In genomic region chr9:127711226-127711701, GRCh38 we compare ENCODE assay signal across 15 cellular contexts. TPM values are rescaled to one million over a fixed set of nuclear protein-coding genes. Genes with fewer than 3 reads are reported as not detected.
A peak's percentile ranks its signal among the peaks of the same experiment; 100 is the strongest.
DNase-seq lines count a peak whose midpoint lies in the region; ATAC-seq, FAIRE-seq and TF ChIP-seq lines count a peak whose summit lies in the region.
"Had no signal": no experiment of that assay in that cellular context is flagged by ENCODE, and none has a peak within 500 bp of the region (broad histone marks: within the 10 kb centered on the region; RNA-seq: fewer than 3 reads in every experiment).

No MANE protein-coding gene starts in this region.

- no peak for ATAC-seq in activated CD8-positive, alpha-beta T cell treated with anti-CD3 and anti-CD28 coated beads for 36 hours
- ATAC-seq: gastrocnemius medialis had no signal

- H3K4me3 Mint-ChIP-seq in activated CD4-positive, alpha-beta T cell treated with anti-CD3 and anti-CD28 coated beads, Interleukin-2, amount 10 ng/mL, durations not matched to agents 24 days and 14 days: no peak overlapping the region
- H3K4me3 Mint-ChIP-seq in activated CD8-positive, alpha-beta T cell treated with anti-CD3 and anti-CD28 coated beads for 36 hours: no peak overlapping the region
- peak overlapping the region; percentile 55 for H3K4me3 Mint-ChIP-seq in neural progenitor cell

- H3K79me2 ChIP-seq in neural progenitor cell (ENCODE audit: low read depth): no peaks in the 10 kb centered on the region

- H3K27ac Mint-ChIP-seq in activated CD4-positive, alpha-beta T cell treated with anti-CD3 and anti-CD28 coated beads, Interleukin-2, amount 10 ng/mL, durations not matched to agents 24 days and 14 days: no peak overlapping the region
- H3K27ac Mint-ChIP-seq in activated CD8-positive, alpha-beta T cell treated with anti-CD3 and anti-CD28 coated beads for 36 hours: no peak overlapping the region
- H3K27ac Mint-ChIP-seq in neural progenitor cell: peak overlapping the region; percentile 66

- no peaks in the 10 kb centered on the region for H3K36me3 ChIP-seq in neural progenitor cell
- H3K36me3 ChIP-seq: gastrocnemius medialis, ovary had no signal

- no peaks in the 10 kb centered on the region for H3K9me3 ChIP-seq in neural progenitor cell (ENCODE audit: low read depth)
- H3K9me3 ChIP-seq: gastrocnemius medialis, ovary had no signal

- peaks cover 13% of the 10 kb centered on the region for H3K4me1 ChIP-seq in neural progenitor cell

- no peak for TF ChIP-seq CTCF in activated CD8-positive, alpha-beta T cell treated with anti-CD3 and anti-CD28 coated beads for 36 hours (IDR thresholded peaks at IDR 0.05)
- TF ChIP-seq CTCF in neural progenitor cell (IDR thresholded peaks at IDR 0.05): no peak

- no peaks in the 10 kb centered on the region for H3K9me3 Mint-ChIP-seq in activated CD4-positive, alpha-beta T cell treated with anti-CD3 and anti-CD28 coated beads, Interleukin-2, amount 10 ng/mL, durations not matched to agents 24 days and 14 days
- peaks cover 2% of the 10 kb centered on the region for H3K9me3 Mint-ChIP-seq in activated CD8-positive, alpha-beta T cell treated with anti-CD3 and anti-CD28 coated beads for 36 hours
- peaks cover 3% of the 10 kb centered on the region for H3K9me3 Mint-ChIP-seq in neural progenitor cell

- H2AFZ ChIP-seq in neural progenitor cell (replicated peaks): no peak overlapping the region

- no peaks in the 10 kb centered on the region for H3F3A ChIP-seq in neural progenitor cell (ENCODE audit: low read depth)

- H3K27ac ChIP-seq in neural progenitor cell: no peak overlapping the region
- H3K27ac ChIP-seq: gastrocnemius medialis, ovary had no signal

- no peak for FAIRE-seq in RCC 7860 (lab: Jason Lieb, UNC)
- FAIRE-seq: endothelial cell of umbilical vein had no signal

- H3K4me1 Mint-ChIP-seq in activated CD4-positive, alpha-beta T cell treated with anti-CD3 and anti-CD28 coated beads, Interleukin-2, amount 10 ng/mL, durations not matched to agents 24 days and 14 days: peaks cover 29% of the 10 kb centered on the region
- peaks cover 32% of the 10 kb centered on the region for H3K4me1 Mint-ChIP-seq in activated CD8-positive, alpha-beta T cell treated with anti-CD3 and anti-CD28 coated beads for 36 hours (ENCODE audit: low read depth)
- H3K4me1 Mint-ChIP-seq in neural progenitor cell: peaks cover 27% of the 10 kb centered on the region

- CTCF ChIA-PET in activated CD8-positive, alpha-beta T cell treated with anti-CD3 and anti-CD28 coated beads for 36 hours (lab: Charles Lee): interaction anchor here (1.3 kb wide), 1 partner anchor 23 kb away, joined by 4 read pairs; no protein-coding TSS in a partner anchor

- H3K4me2 ChIP-seq in neural progenitor cell: no peak overlapping the region

- H3K27me3 Mint-ChIP-seq in activated CD4-positive, alpha-beta T cell treated with anti-CD3 and anti-CD28 coated beads, Interleukin-2, amount 10 ng/mL, durations not matched to agents 24 days and 14 days: peaks cover 2% of the 10 kb centered on the region
- no peaks in the 10 kb centered on the region for H3K27me3 Mint-ChIP-seq in activated CD8-positive, alpha-beta T cell treated with anti-CD3 and anti-CD28 coated beads for 36 hours
- H3K27me3 Mint-ChIP-seq in neural progenitor cell (ENCODE audit: insufficient read depth, low read depth): peaks cover 6% of the 10 kb centered on the region

- H4K20me1 ChIP-seq in neural progenitor cell (ENCODE audit: low read depth): no peaks in the 10 kb centered on the region

- H3K9ac ChIP-seq in neural progenitor cell: no peak overlapping the region

- DNase-seq in activated CD4-positive, alpha-beta T cell treated with anti-CD3 and anti-CD28 coated beads, Interleukin-2, amount 10 ng/mL, durations not matched to agents 24 days and 14 days: peak; percentile 74
- DNase-seq in activated CD4-positive, alpha-beta T cell treated with anti-CD3 and anti-CD28 coated beads for 4 hours: no peak
- DNase-seq in KG1 (lab: John Stamatoyannopoulos, UW) (peak; percentile 18), neural progenitor cell (ENCODE audit: low spot score) (no peak), medulla oblongata (ENCODE audit: extremely low spot score) (no peak), RCC 7860 (ENCODE audit: low spot score) (no peak)
- peak; percentile 34 for DNase-seq in activated CD8-positive, alpha-beta T cell treated with anti-CD3 and anti-CD28 coated beads for 36 hours
- no peak for DNase-seq in stimulated activated CD4-positive, alpha-beta T cell treated with anti-CD3 and anti-CD28 coated beads, Interleukin-12 subunit alpha, Interleukin-12 subunit beta, amount 100 ng/mL, for 4 hours
- DNase-seq: gastrocnemius medialis, GOT3, IMR-90, NCI-H1436 treated with DMSO at 0.1 percent for 48 hours, NCI-H748 treated with DMSO at 0.1 percent for 48 hours had no signal

- H3K36me3 Mint-ChIP-seq in activated CD4-positive, alpha-beta T cell treated with anti-CD3 and anti-CD28 coated beads, Interleukin-2, amount 10 ng/mL, durations not matched to agents 24 days and 14 days (ENCODE audit: low read depth): peaks cover 2% of the 10 kb centered on the region
- H3K36me3 Mint-ChIP-seq in activated CD8-positive, alpha-beta T cell treated with anti-CD3 and anti-CD28 coated beads for 36 hours (ENCODE audit: low read depth): peaks cover 2% of the 10 kb centered on the region
- no peaks in the 10 kb centered on the region for H3K36me3 Mint-ChIP-seq in neural progenitor cell

- H3K4me3 ChIP-seq in neural progenitor cell: no peak overlapping the region
- H3K4me3 ChIP-seq: gastrocnemius medialis, ovary had no signal

- peaks cover 15% of the 10 kb centered on the region for H3K27me3 ChIP-seq in neural progenitor cell
- H3K27me3 ChIP-seq: gastrocnemius medialis, ovary had no signal

- intact Hi-C loops in activated CD4-positive, alpha-beta T cell treated with anti-CD3 and anti-CD28 coated beads, Interleukin-2, amount 10 ng/mL, durations not matched to agents 24 days and 14 days (cut with micrococcal nuclease): no loop called here
- intact Hi-C loops in activated CD8-positive, alpha-beta T cell treated with anti-CD3 and anti-CD28 coated beads for 36 hours (cut with micrococcal nuclease): no loop called here

- POLR2A ChIA-PET in activated CD8-positive, alpha-beta T cell treated with anti-CD3 and anti-CD28 coated beads for 36 hours (lab: Charles Lee): interaction anchor here (0.6 to 1.6 kb wide), 5 partner anchors 10 to 288 kb away, joined by 3 to 7 read pairs (median 3); no protein-coding TSS in a partner anchor

RNA-seq across cellular contexts. Expression of gene PTRH1, which starts 4.2 kb away (rescaled TPM):
- total RNA-seq in activated CD4-positive, alpha-beta T cell treated with anti-CD3 and anti-CD28 coated beads, Interleukin-2, amount 10 ng/mL, durations not matched to agents 24 days and 14 days: 22.8 TPM in 2 replicates
- total RNA-seq in activated CD8-positive, alpha-beta T cell treated with anti-CD3 and anti-CD28 coated beads for 36 hours: 10 to 100 TPM; 15.9 to 16.0 TPM
- 1.3 and 5.4 TPM in 2 replicates for total RNA-seq in neural progenitor cell (ENCODE audit: low replicate concordance)

RNA-seq across cellular contexts. Expression of gene CFAP157, which starts 4.5 kb away (rescaled TPM):
- total RNA-seq in activated CD4-positive, alpha-beta T cell treated with anti-CD3 and anti-CD28 coated beads, Interleukin-2, amount 10 ng/mL, durations not matched to agents 24 days and 14 days: not detected in 2 replicates
- under 1 TPM in 1 of 2 experiments, not detected in 1; 0.11 TPM for total RNA-seq in activated CD8-positive, alpha-beta T cell treated with anti-CD3 and anti-CD28 coated beads for 36 hours
- 0.31 TPM in 1 of 2 replicates, not detected in the other for total RNA-seq in neural progenitor cell (ENCODE audit: low replicate concordance)
- total RNA-seq: endothelial cell of umbilical vein, gastrocnemius medialis, IMR-90 had no signal

RNA-seq across cellular contexts. Expression of gene TTC16, which starts 4.6 kb away (rescaled TPM):
- total RNA-seq in activated CD4-positive, alpha-beta T cell treated with anti-CD3 and anti-CD28 coated beads, Interleukin-2, amount 10 ng/mL, durations not matched to agents 24 days and 14 days: not detected in 2 replicates
- total RNA-seq in activated CD8-positive, alpha-beta T cell treated with anti-CD3 and anti-CD28 coated beads for 36 hours: 1 to 10 TPM; 2.1 to 2.3 TPM
- total RNA-seq in neural progenitor cell (ENCODE audit: low replicate concordance): not detected in 2 replicates
- total RNA-seq: endothelial cell of umbilical vein, gastrocnemius medialis, IMR-90 had no signal

RNA-seq across cellular contexts. Expression of gene TOR2A, which starts 23.8 kb away (rescaled TPM):
- 20.4 and 21.4 TPM in 2 replicates for total RNA-seq in activated CD4-positive, alpha-beta T cell treated with anti-CD3 and anti-CD28 coated beads, Interleukin-2, amount 10 ng/mL, durations not matched to agents 24 days and 14 days
- total RNA-seq in activated CD8-positive, alpha-beta T cell treated with anti-CD3 and anti-CD28 coated beads for 36 hours: 10 to 100 TPM; 14.4 to 16.1 TPM
- total RNA-seq in neural progenitor cell (ENCODE audit: low replicate concordance): 5.5 and 18.3 TPM in 2 replicates

Comparison
In these comparisons a context has a peak if more than half of its experiments do, and no peak if none do; other contexts are left out.
1. DNase-seq: peak in activated CD4-positive, alpha-beta T cell treated with anti-CD3 and anti-CD28 coated beads, Interleukin-2, amount 10 ng/mL, durations not matched to agents 24 days and 14 days (single experiment), KG1 (single experiment) and activated CD8-positive, alpha-beta T cell treated with anti-CD3 and anti-CD28 coated beads for 36 hours (single experiment); none in activated CD4-positive, alpha-beta T cell treated with anti-CD3 and anti-CD28 coated beads for 4 hours (0 of 2), neural progenitor cell (single experiment), medulla oblongata (single experiment), RCC 7860 (single experiment) and stimulated activated CD4-positive, alpha-beta T cell treated with anti-CD3 and anti-CD28 coated beads, Interleukin-12 subunit alpha, Interleukin-12 subunit beta, amount 100 ng/mL, for 4 hours (single experiment).